ENCODE assay signal across 1 cellular context in genomic region chr19:29666634-29667389, GRCh38.
TF ChIP-seq lines count a peak whose summit lies in the region.

No MANE protein-coding gene starts in this region.

TF ChIP-seq in HepG2, 621 proteins besides CTCF, POLR2A, EP300 and RAD21:
- no peak for TF ChIP-seq ZNF724P (CRISPR knock-in tag; IDR thresholded peaks at IDR 0.05; ENCODE audit: borderline replicate concordance)
- 0 out of 2 replicates have a peak, but pooled peaks have one; percentile 21 for TF ChIP-seq ZNF446 (CRISPR knock-in tag; IDR thresholded peaks at IDR 0.05)
- TF ChIP-seq PHF21A (CRISPR knock-in tag; IDR thresholded peaks at IDR 0.05) = 0 out of 2 replicates have a peak, but pooled peaks have one; percentile 36
- TF ChIP-seq REST (IDR thresholded peaks at IDR 0.05; ENCODE audit: borderline replicate concordance in 1 of 2, low read depth in 1 of 2, low read length in 2 of 2) = peak; percentile 25 to 87
- no peak for TF ChIP-seq ZNF639 (CRISPR knock-in tag; conservative IDR thresholded peaks at IDR 0.05)
- no peak for TF ChIP-seq KDM2A (CRISPR knock-in tag; IDR thresholded peaks at IDR 0.05; ENCODE audit: borderline replicate concordance, low read depth)
- no peak for TF ChIP-seq SRSF4 (IDR thresholded peaks at IDR 0.05; ENCODE audit: low read depth, low read length, poor library complexity, severe bottlenecking)
- TF ChIP-seq ZSCAN21 (CRISPR knock-in tag; IDR thresholded peaks at IDR 0.05; ENCODE audit: borderline replicate concordance) = 0 out of 2 replicates have a peak, but pooled peaks have one; percentile 5
- no peak for TF ChIP-seq HOXD1 (CRISPR knock-in tag; IDR thresholded peaks at IDR 0.05)
- TF ChIP-seq ZNF142 (CRISPR knock-in tag; IDR thresholded peaks at IDR 0.05) = 0 out of 2 replicates have a peak, but pooled peaks have one; percentile 26
- TF ChIP-seq ERF (CRISPR knock-in tag; IDR thresholded peaks at IDR 0.05) = 0 out of 2 replicates have a peak, but pooled peaks have one; percentile 7
- 0 out of 2 replicates have a peak, but pooled peaks have one; percentile 35 for TF ChIP-seq MIER2 (CRISPR knock-in tag; IDR thresholded peaks at IDR 0.05)
- no peak for TF ChIP-seq USF2 (IDR thresholded peaks at IDR 0.05; ENCODE audit: low read depth, low read length)
- no peak for TF ChIP-seq USF2 (CRISPR knock-in tag; IDR thresholded peaks at IDR 0.05; ENCODE audit: borderline replicate concordance)
- peak; percentile 12; the same call in 1 of the 2 replicates for TF ChIP-seq MYC (CRISPR knock-in tag; IDR thresholded peaks at IDR 0.05; ENCODE audit: borderline replicate concordance)
- TF ChIP-seq ZNF747 (CRISPR knock-in tag; IDR thresholded peaks at IDR 0.05; ENCODE audit: borderline replicate concordance) = no peak
- no peak for TF ChIP-seq ZNF772 (CRISPR knock-in tag; IDR thresholded peaks at IDR 0.05)
- peak; percentile 68 for TF ChIP-seq BCL6 (CRISPR knock-in tag; IDR thresholded peaks at IDR 0.05)
- no peak for TF ChIP-seq NR2F1 (CRISPR knock-in tag; IDR thresholded peaks at IDR 0.05)
- no peak for TF ChIP-seq PLRG1 (conservative IDR thresholded peaks at IDR 0.05)
- peak; percentile 38; the same call in 1 of the 2 replicates for TF ChIP-seq GFI1 (CRISPR knock-in tag; IDR thresholded peaks at IDR 0.05; ENCODE audit: borderline replicate concordance)
- no peak for TF ChIP-seq ZFP82 (CRISPR knock-in tag; IDR thresholded peaks at IDR 0.05; ENCODE audit: borderline replicate concordance)
- TF ChIP-seq ZNF597 (CRISPR knock-in tag; IDR thresholded peaks at IDR 0.05) = no peak
- 0 out of 2 replicates have a peak, but pooled peaks have one; percentile 35 for TF ChIP-seq ARNT2 (CRISPR knock-in tag; IDR thresholded peaks at IDR 0.05; ENCODE audit: low read depth)
- TF ChIP-seq MATR3 (CRISPR knock-in tag; IDR thresholded peaks at IDR 0.05) = no peak
TF ChIP-seq in HepG2: peak in this region for 11.
